In genomic region chr7:5422324-5423271, GRCh38 we compare ENCODE assay signal across 8 cellular contexts. TPM values are rescaled to one million over a fixed set of nuclear protein-coding genes. Genes with fewer than 3 reads are reported as not detected.
A peak's percentile ranks its signal among the peaks of the same experiment; 100 is the strongest.
DNase-seq lines count a peak whose midpoint lies in the region; ATAC-seq and TF ChIP-seq lines count a peak whose summit lies in the region.

No MANE protein-coding gene starts in this region.

- no peaks in the 10 kb centered on the region for H4K20me1 ChIP-seq in mammary epithelial cell (ENCODE audit: insufficient read depth, low read length)

- no peaks in the 10 kb centered on the region for H3K36me3 ChIP-seq in mammary epithelial cell (ENCODE audit: insufficient read depth, low read length)

- CTCF ChIA-PET in mammary epithelial cell (lab: Charles Lee; ENCODE audit: low non-redundant PET), result interaction anchor here (0.6 to 1.0 kb wide), 2 partner anchors 26 to 44 kb away, joined by 4 read pairs; no protein-coding TSS in a partner anchor

- BruUV-seq in mammary epithelial cell (replicated peaks; lab: Mats Ljungman, UMichigan), result no TSS peak

- peak overlapping the region; percentile 87 for H3K27ac ChIP-seq in mammary epithelial cell (ENCODE audit: insufficient read depth, low read depth, low read length)
- peak overlapping the region; percentile 93 for H3K27ac ChIP-seq in layer of hippocampus (ENCODE audit: low read depth, low read length)
- H3K27ac ChIP-seq in substantia nigra (ENCODE audit: low read depth, low read length, poor library complexity, severe bottlenecking), result peak overlapping the region; percentile 98

- intact Hi-C loops in mammary epithelial cell (cut with micrococcal nuclease), result no loop called here

- no peak overlapping the region for H2AFZ ChIP-seq in mammary epithelial cell (ENCODE audit: low read depth, low read length)

- H3K4me3 ChIP-seq in mammary epithelial cell (replicated peaks in 1 of 3; ENCODE audit: insufficient read depth in 1 of 3, low read depth in 2 of 3, low read length in 3 of 3), result peak overlapping the region; percentile 72 to 99 (median 85)

- H3K4me1 ChIP-seq in mammary epithelial cell (ENCODE audit: insufficient read depth, low read length), result peaks cover 24% of the 10 kb centered on the region

- 2% methylated on average over 21 of the region's 54 CpGs for WGBS in mammary epithelial cell (ENCODE audit: low coverage, missing lambda C conversion rate)

- no peaks in the 10 kb centered on the region for H3K9me3 ChIP-seq in mammary epithelial cell (replicated peaks; ENCODE audit: insufficient read depth, low read length)

- H3K79me2 ChIP-seq in mammary epithelial cell (ENCODE audit: insufficient read depth, low read length), result peaks cover 96% of the 10 kb centered on the region

- H3K4me2 ChIP-seq in mammary epithelial cell (ENCODE audit: insufficient read depth, low read depth, low read length), result peak overlapping the region; percentile 95

- H3K9ac ChIP-seq in mammary epithelial cell (ENCODE audit: insufficient read depth, low read length), result peak overlapping the region; percentile 95

- dilution Hi-C loops in mammary epithelial cell (cut with HindIII; ENCODE audit: low sequenced_read_pairs), result no loop called here

- peak in 1 of 2 donors; percentile 10 for TF ChIP-seq CTCF in mammary epithelial cell (conservative IDR thresholded peaks at IDR 0.05 in 1 of 2, IDR thresholded peaks at IDR 0.05 in 1 of 2; ENCODE audit: extremely low read depth in 1 of 2, insufficient read depth in 1 of 2, low read depth in 1 of 2, low read length in 2 of 2)

- ATAC-seq in activated CD4-positive, CD25-positive, alpha-beta regulatory T cell treated with anti-CD3 and anti-CD28 coated beads, Interleukin-2, amount 50 U/mL, for 24 hours, result no peak
- ATAC-seq in GM21825 (IDR thresholded peaks at IDR 0.05; ENCODE audit: unreplicated experiment), result no peak

- in situ Hi-C loops in mammary epithelial cell (cut with MboI; ENCODE audit: low sequenced_read_pairs in 2 of 2), result no loop called here

- no peaks in the 10 kb centered on the region for H3K27me3 ChIP-seq in mammary epithelial cell (ENCODE audit: insufficient read depth, low read length)
- no peaks in the 10 kb centered on the region for H3K27me3 ChIP-seq in layer of hippocampus (ENCODE audit: control insufficient read depth, insufficient read depth, low read length)

- DNase-seq in DMS79 treated with DMSO at 0.1 percent for 48 hours (lab: John Stamatoyannopoulos, UW), result peak; percentile 36
- DNase-seq in DMS79 (lab: John Stamatoyannopoulos, UW), result no peak
- DNase-seq in NCI-H748 treated with DMSO at 0.1 percent for 48 hours (lab: John Stamatoyannopoulos, UW), result peak; percentile 14
- no peak for DNase-seq in mammary epithelial cell
- DNase-seq in substantia nigra (lab: John Stamatoyannopoulos, UW), result peak in 15 of 49 donors; percentile 15 to 72 (median 45)

RNA-seq across cellular contexts. Expression of gene TNRC18, which starts 1.0 kb away (rescaled TPM):
- total RNA-seq in mammary epithelial cell, result 100 to 1,000 TPM in 1 of 2 donors, 10 to 100 TPM in 1; 62.2 to 121 TPM
- 22.3 TPM for polyA plus RNA-seq in mammary epithelial cell
- polyA minus RNA-seq in mammary epithelial cell, result 123 TPM

Comparison
In these comparisons a context has a peak if more than half of its experiments do, and no peak if none do; other contexts are left out.
1. DNase-seq: peak in DMS79 treated with DMSO at 0.1 percent for 48 hours (single experiment) and NCI-H748 treated with DMSO at 0.1 percent for 48 hours (single experiment); none in DMS79 (single experiment) and mammary epithelial cell (single experiment).
2. Peak in every context shown above with its lines, with median percentiles within 50 percentile points of each other: H3K27ac ChIP-seq.